ENCODE assay signal across 1 cellular context in genomic region chr7:55310626-55311025, GRCh38.
TF ChIP-seq lines count a peak whose summit lies in the region.

No MANE protein-coding gene starts in this region.

TF ChIP-seq in H1, 55 proteins besides CTCF, POLR2A, EP300 and RAD21:
- no peak for TF ChIP-seq PHF8 (conservative IDR thresholded peaks at IDR 0.05; ENCODE audit: low read depth, low read length)
- TF ChIP-seq ZNF274 (IDR thresholded peaks at IDR 0.05; ENCODE audit: borderline replicate concordance, extremely low read depth, low read length), result no peak
- TF ChIP-seq ATF2 (IDR thresholded peaks at IDR 0.05; ENCODE audit: low read length), result no peak
- no peak for TF ChIP-seq TCF12 (IDR thresholded peaks at IDR 0.05; ENCODE audit: low read depth, low read length)
- TF ChIP-seq GABPA (IDR thresholded peaks at IDR 0.05; ENCODE audit: borderline replicate concordance, insufficient read depth, low read length), result no peak
TF ChIP-seq in H1: peak in this region for 0.
